ENCODE assay signal across 8 cellular contexts in genomic region chr16:28210264-28210663, GRCh38. TPM values are rescaled to one million over a fixed set of nuclear protein-coding genes. Genes with fewer than 3 reads are reported as not detected.
DNase-seq lines count a peak whose midpoint lies in the region; ATAC-seq and TF ChIP-seq lines count a peak whose summit lies in the region.

No MANE protein-coding gene starts in this region.

- POLR2A ChIA-PET in WTC11 (lab: Charles Lee), result interaction anchor here (0.6 to 0.9 kb wide), 3 partner anchors 8 to 664 kb away, joined by 3 to 4 read pairs (median 3); no protein-coding TSS in a partner anchor

- peak overlapping the region; percentile 61 for H3K27ac Mint-ChIP-seq in T-helper 2 cell treated with Interferon-gamma antibody and Interleukin-4, amounts not matched to agents 5 μg/mL and 100 μg/mL, for 36 hours
- H3K27ac Mint-ChIP-seq in WTC11 (peak overlapping the region; percentile 44; the same call in 1 of the 2 replicates), glutamatergic neuron (ENCODE audit: unreplicated experiment) (peak overlapping the region; percentile 86)
- peak overlapping the region; percentile 78 for H3K27ac Mint-ChIP-seq in stimulated activated naive B cell treated with anti-CD40 and anti-IgM and Interleukin-4, amounts not matched to agents 10 μg/mL and 1 μg/mL and 100 μg/mL, for 72 hours

- H3K4me3 Mint-ChIP-seq in T-helper 2 cell treated with Interferon-gamma antibody and Interleukin-4, amounts not matched to agents 5 μg/mL and 100 μg/mL, for 36 hours, result peak overlapping the region; percentile 85
- H3K4me3 Mint-ChIP-seq in WTC11, result peak overlapping the region; percentile 82
- peak overlapping the region; percentile 95 for H3K4me3 Mint-ChIP-seq in glutamatergic neuron (ENCODE audit: unreplicated experiment)
- H3K4me3 Mint-ChIP-seq in stimulated activated naive B cell treated with anti-CD40 and anti-IgM and Interleukin-4, amounts not matched to agents 10 μg/mL and 1 μg/mL and 100 μg/mL, for 72 hours, result peak overlapping the region; percentile 92 to 94

- H3K9me3 Mint-ChIP-seq in T-helper 2 cell treated with Interferon-gamma antibody and Interleukin-4, amounts not matched to agents 5 μg/mL and 100 μg/mL, for 36 hours, result peaks cover 4% of the 10 kb centered on the region
- H3K9me3 Mint-ChIP-seq in WTC11 (no peaks in the 10 kb centered on the region), glutamatergic neuron (ENCODE audit: unreplicated experiment) (peaks cover 7% of the 10 kb centered on the region)
- H3K9me3 Mint-ChIP-seq in stimulated activated naive B cell treated with anti-CD40 and anti-IgM and Interleukin-4, amounts not matched to agents 10 μg/mL and 1 μg/mL and 100 μg/mL, for 72 hours, result peaks cover 2 to 4% of the 10 kb centered on the region in 2 donors

- no peak for TF ChIP-seq CTCF in WTC11 (IDR thresholded peaks at IDR 0.05)
- no peak for TF ChIP-seq CTCF in glutamatergic neuron (IDR thresholded peaks at IDR 0.05; ENCODE audit: partially characterized antibody, unreplicated experiment)

- H3K36me3 Mint-ChIP-seq in T-helper 2 cell treated with Interferon-gamma antibody and Interleukin-4, amounts not matched to agents 5 μg/mL and 100 μg/mL, for 36 hours (ENCODE audit: low read depth), result peaks cover 39% of the 10 kb centered on the region
- H3K36me3 Mint-ChIP-seq in WTC11 (peaks cover 21% of the 10 kb centered on the region), glutamatergic neuron (ENCODE audit: unreplicated experiment) (peaks cover 4% of the 10 kb centered on the region)
- H3K36me3 Mint-ChIP-seq in stimulated activated naive B cell treated with anti-CD40 and anti-IgM and Interleukin-4, amounts not matched to agents 10 μg/mL and 1 μg/mL and 100 μg/mL, for 72 hours, result peaks cover 27 to 36% of the 10 kb centered on the region in 2 donors

- no peak for DNase-seq in T-helper 2 cell treated with Interferon-gamma antibody and Interleukin-4, amounts not matched to agents 5 μg/mL and 100 μg/mL, for 36 hours (ENCODE audit: low spot score)
- DNase-seq in T-helper 2 cell (no peak), WTC11 (ENCODE audit: low spot score) (no peak), glutamatergic neuron (no peak), NOMO-1 treated with dmso at 0.1 percent for 144 hours (lab: John Stamatoyannopoulos, UW; ENCODE audit: unreplicated experiment) (no peak)
- no peak for DNase-seq in stimulated activated naive B cell treated with anti-CD40 and anti-IgM and Interleukin-4, amounts not matched to agents 10 μg/mL and 1 μg/mL and 100 μg/mL, for 72 hours

- H3K4me1 Mint-ChIP-seq in T-helper 2 cell treated with Interferon-gamma antibody and Interleukin-4, amounts not matched to agents 5 μg/mL and 100 μg/mL, for 36 hours (ENCODE audit: low read depth), result peaks cover 21% of the 10 kb centered on the region
- H3K4me1 Mint-ChIP-seq in WTC11 (peaks cover 20% of the 10 kb centered on the region), glutamatergic neuron (ENCODE audit: low read depth, unreplicated experiment) (peaks cover 8% of the 10 kb centered on the region)
- H3K4me1 Mint-ChIP-seq in stimulated activated naive B cell treated with anti-CD40 and anti-IgM and Interleukin-4, amounts not matched to agents 10 μg/mL and 1 μg/mL and 100 μg/mL, for 72 hours, result peaks cover 23 to 37% of the 10 kb centered on the region in 2 donors

- ATAC-seq in WTC11 (no peak), HG03025 (IDR thresholded peaks at IDR 0.05; ENCODE audit: low FRiP score, unreplicated experiment) (no peak), GM21825 (IDR thresholded peaks at IDR 0.05; ENCODE audit: unreplicated experiment) (no peak)
- no peak for ATAC-seq in stimulated activated naive B cell treated with anti-CD40 and anti-IgM and Interleukin-4, amounts not matched to agents 10 μg/mL and 1 μg/mL and 100 μg/mL, for 72 hours (replicated peaks)

- H3K27me3 Mint-ChIP-seq in T-helper 2 cell treated with Interferon-gamma antibody and Interleukin-4, amounts not matched to agents 5 μg/mL and 100 μg/mL, for 36 hours (ENCODE audit: low read depth), result no peaks in the 10 kb centered on the region
- H3K27me3 Mint-ChIP-seq in WTC11 (ENCODE audit: low read depth) (no peaks in the 10 kb centered on the region), glutamatergic neuron (ENCODE audit: unreplicated experiment) (peaks cover 7% of the 10 kb centered on the region)
- H3K27me3 Mint-ChIP-seq in stimulated activated naive B cell treated with anti-CD40 and anti-IgM and Interleukin-4, amounts not matched to agents 10 μg/mL and 1 μg/mL and 100 μg/mL, for 72 hours, result no peaks in the 10 kb centered on the region

- CTCF ChIA-PET in WTC11 (lab: Charles Lee), result interaction anchor here (0.5 to 2.4 kb wide), 4 partner anchors 8 to 119 kb away, joined by 3 to 12 read pairs (median 4); no protein-coding TSS in a partner anchor

TF ChIP-seq in WTC11, 78 proteins besides CTCF, POLR2A, EP300 and RAD21 (continues in another document):
- no peak for TF ChIP-seq TP53 (CRISPR knock-in tag; IDR thresholded peaks at IDR 0.05)
- no peak for TF ChIP-seq MYBL2 (CRISPR knock-in tag; IDR thresholded peaks at IDR 0.05)
- TF ChIP-seq NFE2L1 (CRISPR knock-in tag; IDR thresholded peaks at IDR 0.05), result no peak
- TF ChIP-seq SMAD4 (CRISPR knock-in tag; IDR thresholded peaks at IDR 0.05), result no peak
- TF ChIP-seq ZNF396 (CRISPR knock-in tag; IDR thresholded peaks at IDR 0.05; ENCODE audit: borderline replicate concordance), result no peak
- TF ChIP-seq ZBTB43 (CRISPR knock-in tag; IDR thresholded peaks at IDR 0.05), result no peak
- TF ChIP-seq GABPB1 (CRISPR knock-in tag; IDR thresholded peaks at IDR 0.05), result no peak
- TF ChIP-seq, protein P1, sequence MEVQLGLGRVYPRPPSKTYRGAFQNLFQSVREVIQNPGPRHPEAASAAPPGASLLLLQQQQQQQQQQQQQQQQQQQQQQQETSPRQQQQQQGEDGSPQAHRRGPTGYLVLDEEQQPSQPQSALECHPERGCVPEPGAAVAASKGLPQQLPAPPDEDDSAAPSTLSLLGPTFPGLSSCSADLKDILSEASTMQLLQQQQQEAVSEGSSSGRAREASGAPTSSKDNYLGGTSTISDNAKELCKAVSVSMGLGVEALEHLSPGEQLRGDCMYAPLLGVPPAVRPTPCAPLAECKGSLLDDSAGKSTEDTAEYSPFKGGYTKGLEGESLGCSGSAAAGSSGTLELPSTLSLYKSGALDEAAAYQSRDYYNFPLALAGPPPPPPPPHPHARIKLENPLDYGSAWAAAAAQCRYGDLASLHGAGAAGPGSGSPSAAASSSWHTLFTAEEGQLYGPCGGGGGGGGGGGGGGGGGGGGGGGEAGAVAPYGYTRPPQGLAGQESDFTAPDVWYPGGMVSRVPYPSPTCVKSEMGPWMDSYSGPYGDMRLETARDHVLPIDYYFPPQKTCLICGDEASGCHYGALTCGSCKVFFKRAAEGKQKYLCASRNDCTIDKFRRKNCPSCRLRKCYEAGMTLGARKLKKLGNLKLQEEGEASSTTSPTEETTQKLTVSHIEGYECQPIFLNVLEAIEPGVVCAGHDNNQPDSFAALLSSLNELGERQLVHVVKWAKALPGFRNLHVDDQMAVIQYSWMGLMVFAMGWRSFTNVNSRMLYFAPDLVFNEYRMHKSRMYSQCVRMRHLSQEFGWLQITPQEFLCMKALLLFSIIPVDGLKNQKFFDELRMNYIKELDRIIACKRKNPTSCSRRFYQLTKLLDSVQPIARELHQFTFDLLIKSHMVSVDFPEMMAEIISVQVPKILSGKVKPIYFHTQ (CRISPR knock-in tag; IDR thresholded peaks at IDR 0.05), result no peak
- TF ChIP-seq ETV6 (CRISPR knock-in tag; IDR thresholded peaks at IDR 0.05), result no peak
- TF ChIP-seq IRF1 (CRISPR knock-in tag; IDR thresholded peaks at IDR 0.05), result no peak
- no peak for TF ChIP-seq CREM (CRISPR knock-in tag; IDR thresholded peaks at IDR 0.05)
- TF ChIP-seq, protein P2, sequence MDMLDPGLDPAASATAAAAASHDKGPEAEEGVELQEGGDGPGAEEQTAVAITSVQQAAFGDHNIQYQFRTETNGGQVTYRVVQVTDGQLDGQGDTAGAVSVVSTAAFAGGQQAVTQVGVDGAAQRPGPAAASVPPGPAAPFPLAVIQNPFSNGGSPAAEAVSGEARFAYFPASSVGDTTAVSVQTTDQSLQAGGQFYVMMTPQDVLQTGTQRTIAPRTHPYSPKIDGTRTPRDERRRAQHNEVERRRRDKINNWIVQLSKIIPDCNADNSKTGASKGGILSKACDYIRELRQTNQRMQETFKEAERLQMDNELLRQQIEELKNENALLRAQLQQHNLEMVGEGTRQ (CRISPR knock-in tag; IDR thresholded peaks at IDR 0.05), result no peak
- TF ChIP-seq SOX15 (CRISPR knock-in tag; IDR thresholded peaks at IDR 0.05), result no peak

RNA-seq across cellular contexts. Expression of gene XPO6, which starts 1.5 kb away (rescaled TPM):
- total RNA-seq in WTC11 (2021) (125 to 160 TPM (median 133 TPM) in 3 replicates), glutamatergic neuron (ENCODE audit: unreplicated experiment) (232 TPM)
